ENCODE assay signal across 1 cellular context in the genomic region with DNA sequence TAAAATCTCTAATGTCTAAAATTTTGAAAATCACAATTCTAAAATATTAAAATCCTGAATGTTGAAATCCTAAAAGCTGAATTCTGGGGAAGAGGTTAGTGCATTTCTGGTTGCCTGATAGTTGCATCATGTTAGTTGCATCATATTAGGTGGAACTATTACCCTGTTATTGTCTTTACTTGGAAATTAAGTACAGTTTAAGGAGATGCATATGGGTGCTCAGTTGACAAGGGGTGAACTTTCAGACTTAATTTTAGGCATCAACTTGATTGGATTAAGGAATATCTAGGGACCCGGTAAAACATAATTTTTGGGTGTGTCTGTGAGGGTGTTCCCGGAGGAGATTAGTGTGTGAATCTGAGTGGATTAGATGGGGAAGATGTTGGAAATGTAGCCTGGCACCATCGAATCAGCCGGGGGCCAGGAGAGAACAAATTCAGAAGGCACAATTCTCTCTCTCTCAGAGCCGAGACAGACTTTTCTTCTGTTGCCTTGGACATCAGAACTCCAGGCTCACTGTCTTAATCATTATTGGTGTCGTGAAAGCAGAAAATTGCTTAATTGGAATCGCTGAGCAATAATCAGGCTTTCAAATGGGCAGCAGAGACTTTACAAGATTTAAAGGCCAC.
A peak's percentile ranks its signal among the peaks of the same experiment; 100 is the strongest.
TF ChIP-seq lines count a peak whose summit lies in the region.

No MANE protein-coding gene starts in this region.

TF ChIP-seq in K562, 482 proteins besides CTCF, POLR2A, EP300 and RAD21 (continued from another document and continues in another):
- TF ChIP-seq, protein P1, sequence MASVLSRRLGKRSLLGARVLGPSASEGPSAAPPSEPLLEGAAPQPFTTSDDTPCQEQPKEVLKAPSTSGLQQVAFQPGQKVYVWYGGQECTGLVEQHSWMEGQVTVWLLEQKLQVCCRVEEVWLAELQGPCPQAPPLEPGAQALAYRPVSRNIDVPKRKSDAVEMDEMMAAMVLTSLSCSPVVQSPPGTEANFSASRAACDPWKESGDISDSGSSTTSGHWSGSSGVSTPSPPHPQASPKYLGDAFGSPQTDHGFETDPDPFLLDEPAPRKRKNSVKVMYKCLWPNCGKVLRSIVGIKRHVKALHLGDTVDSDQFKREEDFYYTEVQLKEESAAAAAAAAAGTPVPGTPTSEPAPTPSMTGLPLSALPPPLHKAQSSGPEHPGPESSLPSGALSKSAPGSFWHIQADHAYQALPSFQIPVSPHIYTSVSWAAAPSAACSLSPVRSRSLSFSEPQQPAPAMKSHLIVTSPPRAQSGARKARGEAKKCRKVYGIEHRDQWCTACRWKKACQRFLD (CRISPR knock-in tag; IDR thresholded peaks at IDR 0.05) = peak; percentile 95
- TF ChIP-seq, protein P2, sequence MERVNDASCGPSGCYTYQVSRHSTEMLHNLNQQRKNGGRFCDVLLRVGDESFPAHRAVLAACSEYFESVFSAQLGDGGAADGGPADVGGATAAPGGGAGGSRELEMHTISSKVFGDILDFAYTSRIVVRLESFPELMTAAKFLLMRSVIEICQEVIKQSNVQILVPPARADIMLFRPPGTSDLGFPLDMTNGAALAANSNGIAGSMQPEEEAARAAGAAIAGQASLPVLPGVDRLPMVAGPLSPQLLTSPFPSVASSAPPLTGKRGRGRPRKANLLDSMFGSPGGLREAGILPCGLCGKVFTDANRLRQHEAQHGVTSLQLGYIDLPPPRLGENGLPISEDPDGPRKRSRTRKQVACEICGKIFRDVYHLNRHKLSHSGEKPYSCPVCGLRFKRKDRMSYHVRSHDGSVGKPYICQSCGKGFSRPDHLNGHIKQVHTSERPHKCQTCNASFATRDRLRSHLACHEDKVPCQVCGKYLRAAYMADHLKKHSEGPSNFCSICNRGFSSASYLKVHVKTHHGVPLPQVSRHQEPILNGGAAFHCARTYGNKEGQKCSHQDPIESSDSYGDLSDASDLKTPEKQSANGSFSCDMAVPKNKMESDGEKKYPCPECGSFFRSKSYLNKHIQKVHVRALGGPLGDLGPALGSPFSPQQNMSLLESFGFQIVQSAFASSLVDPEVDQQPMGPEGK (CRISPR knock-in tag; IDR thresholded peaks at IDR 0.05; ENCODE audit: borderline replicate concordance) = peak; percentile 61; the same call in 1 of the 2 replicates
- TF ChIP-seq, protein P3, sequence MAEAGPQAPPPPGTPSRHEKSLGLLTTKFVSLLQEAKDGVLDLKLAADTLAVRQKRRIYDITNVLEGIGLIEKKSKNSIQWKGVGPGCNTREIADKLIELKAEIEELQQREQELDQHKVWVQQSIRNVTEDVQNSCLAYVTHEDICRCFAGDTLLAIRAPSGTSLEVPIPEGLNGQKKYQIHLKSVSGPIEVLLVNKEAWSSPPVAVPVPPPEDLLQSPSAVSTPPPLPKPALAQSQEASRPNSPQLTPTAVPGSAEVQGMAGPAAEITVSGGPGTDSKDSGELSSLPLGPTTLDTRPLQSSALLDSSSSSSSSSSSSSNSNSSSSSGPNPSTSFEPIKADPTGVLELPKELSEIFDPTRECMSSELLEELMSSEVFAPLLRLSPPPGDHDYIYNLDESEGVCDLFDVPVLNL (CRISPR knock-in tag; IDR thresholded peaks at IDR 0.05; ENCODE audit: low read depth) = no peak
- TF ChIP-seq, protein P4, sequence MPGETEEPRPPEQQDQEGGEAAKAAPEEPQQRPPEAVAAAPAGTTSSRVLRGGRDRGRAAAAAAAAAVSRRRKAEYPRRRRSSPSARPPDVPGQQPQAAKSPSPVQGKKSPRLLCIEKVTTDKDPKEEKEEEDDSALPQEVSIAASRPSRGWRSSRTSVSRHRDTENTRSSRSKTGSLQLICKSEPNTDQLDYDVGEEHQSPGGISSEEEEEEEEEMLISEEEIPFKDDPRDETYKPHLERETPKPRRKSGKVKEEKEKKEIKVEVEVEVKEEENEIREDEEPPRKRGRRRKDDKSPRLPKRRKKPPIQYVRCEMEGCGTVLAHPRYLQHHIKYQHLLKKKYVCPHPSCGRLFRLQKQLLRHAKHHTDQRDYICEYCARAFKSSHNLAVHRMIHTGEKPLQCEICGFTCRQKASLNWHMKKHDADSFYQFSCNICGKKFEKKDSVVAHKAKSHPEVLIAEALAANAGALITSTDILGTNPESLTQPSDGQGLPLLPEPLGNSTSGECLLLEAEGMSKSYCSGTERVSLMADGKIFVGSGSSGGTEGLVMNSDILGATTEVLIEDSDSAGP (CRISPR knock-in tag; IDR thresholded peaks at IDR 0.05) = no peak
- TF ChIP-seq, protein P5, sequence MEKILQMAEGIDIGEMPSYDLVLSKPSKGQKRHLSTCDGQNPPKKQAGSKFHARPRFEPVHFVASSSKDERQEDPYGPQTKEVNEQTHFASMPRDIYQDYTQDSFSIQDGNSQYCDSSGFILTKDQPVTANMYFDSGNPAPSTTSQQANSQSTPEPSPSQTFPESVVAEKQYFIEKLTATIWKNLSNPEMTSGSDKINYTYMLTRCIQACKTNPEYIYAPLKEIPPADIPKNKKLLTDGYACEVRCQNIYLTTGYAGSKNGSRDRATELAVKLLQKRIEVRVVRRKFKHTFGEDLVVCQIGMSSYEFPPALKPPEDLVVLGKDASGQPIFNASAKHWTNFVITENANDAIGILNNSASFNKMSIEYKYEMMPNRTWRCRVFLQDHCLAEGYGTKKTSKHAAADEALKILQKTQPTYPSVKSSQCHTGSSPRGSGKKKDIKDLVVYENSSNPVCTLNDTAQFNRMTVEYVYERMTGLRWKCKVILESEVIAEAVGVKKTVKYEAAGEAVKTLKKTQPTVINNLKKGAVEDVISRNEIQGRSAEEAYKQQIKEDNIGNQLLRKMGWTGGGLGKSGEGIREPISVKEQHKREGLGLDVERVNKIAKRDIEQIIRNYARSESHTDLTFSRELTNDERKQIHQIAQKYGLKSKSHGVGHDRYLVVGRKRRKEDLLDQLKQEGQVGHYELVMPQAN (IDR thresholded peaks at IDR 0.05; ENCODE audit: borderline replicate concordance) = no peak
- TF ChIP-seq, protein P6, sequence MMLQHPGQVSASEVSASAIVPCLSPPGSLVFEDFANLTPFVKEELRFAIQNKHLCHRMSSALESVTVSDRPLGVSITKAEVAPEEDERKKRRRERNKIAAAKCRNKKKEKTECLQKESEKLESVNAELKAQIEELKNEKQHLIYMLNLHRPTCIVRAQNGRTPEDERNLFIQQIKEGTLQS (IDR thresholded peaks at IDR 0.05) = peak; percentile 95
- TF ChIP-seq, protein P6 (CRISPR knock-in tag; conservative IDR thresholded peaks at IDR 0.05) = no peak
- peak; percentile 52; the same call in 1 of the 2 replicates for TF ChIP-seq ZNF3 (CRISPR knock-in tag; IDR thresholded peaks at IDR 0.05)
- no peak for TF ChIP-seq GATAD2B (IDR thresholded peaks at IDR 0.05; ENCODE audit: borderline replicate concordance)
- no peak for TF ChIP-seq DNMT1 (IDR thresholded peaks at IDR 0.05)
- TF ChIP-seq, protein P7, sequence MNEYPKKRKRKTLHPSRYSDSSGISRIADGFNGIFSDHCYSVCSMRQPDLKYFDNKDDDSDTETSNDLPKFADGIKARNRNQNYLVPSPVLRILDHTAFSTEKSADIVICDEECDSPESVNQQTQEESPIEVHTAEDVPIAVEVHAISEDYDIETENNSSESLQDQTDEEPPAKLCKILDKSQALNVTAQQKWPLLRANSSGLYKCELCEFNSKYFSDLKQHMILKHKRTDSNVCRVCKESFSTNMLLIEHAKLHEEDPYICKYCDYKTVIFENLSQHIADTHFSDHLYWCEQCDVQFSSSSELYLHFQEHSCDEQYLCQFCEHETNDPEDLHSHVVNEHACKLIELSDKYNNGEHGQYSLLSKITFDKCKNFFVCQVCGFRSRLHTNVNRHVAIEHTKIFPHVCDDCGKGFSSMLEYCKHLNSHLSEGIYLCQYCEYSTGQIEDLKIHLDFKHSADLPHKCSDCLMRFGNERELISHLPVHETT (CRISPR knock-in tag; conservative IDR thresholded peaks at IDR 0.05 in 1 of 2, IDR thresholded peaks at IDR 0.05 in 1 of 2) = no peak
- no peak for TF ChIP-seq PCBP1 (IDR thresholded peaks at IDR 0.05; ENCODE audit: low read depth, low read length, poor library complexity, severe bottlenecking)
- TF ChIP-seq ZNF197 (CRISPR knock-in tag; IDR thresholded peaks at IDR 0.05; ENCODE audit: low read depth) = peak; percentile 92
- no peak for TF ChIP-seq SRSF3 (IDR thresholded peaks at IDR 0.05; ENCODE audit: insufficient read depth, low read length)
- TF ChIP-seq ZNF121 (CRISPR knock-in tag; conservative IDR thresholded peaks at IDR 0.05) = no peak
- no peak for TF ChIP-seq SRSF7 (optimal IDR thresholded peaks at IDR 0.05; ENCODE audit: low read depth, low read length)
- TF ChIP-seq ZNF232 (CRISPR knock-in tag; IDR thresholded peaks at IDR 0.05) = no peak
- no peak for TF ChIP-seq TRIM28 (IDR thresholded peaks at IDR 0.05)
- TF ChIP-seq, protein P8, sequence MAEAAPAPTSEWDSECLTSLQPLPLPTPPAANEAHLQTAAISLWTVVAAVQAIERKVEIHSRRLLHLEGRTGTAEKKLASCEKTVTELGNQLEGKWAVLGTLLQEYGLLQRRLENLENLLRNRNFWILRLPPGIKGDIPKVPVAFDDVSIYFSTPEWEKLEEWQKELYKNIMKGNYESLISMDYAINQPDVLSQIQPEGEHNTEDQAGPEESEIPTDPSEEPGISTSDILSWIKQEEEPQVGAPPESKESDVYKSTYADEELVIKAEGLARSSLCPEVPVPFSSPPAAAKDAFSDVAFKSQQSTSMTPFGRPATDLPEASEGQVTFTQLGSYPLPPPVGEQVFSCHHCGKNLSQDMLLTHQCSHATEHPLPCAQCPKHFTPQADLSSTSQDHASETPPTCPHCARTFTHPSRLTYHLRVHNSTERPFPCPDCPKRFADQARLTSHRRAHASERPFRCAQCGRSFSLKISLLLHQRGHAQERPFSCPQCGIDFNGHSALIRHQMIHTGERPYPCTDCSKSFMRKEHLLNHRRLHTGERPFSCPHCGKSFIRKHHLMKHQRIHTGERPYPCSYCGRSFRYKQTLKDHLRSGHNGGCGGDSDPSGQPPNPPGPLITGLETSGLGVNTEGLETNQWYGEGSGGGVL (CRISPR knock-in tag; IDR thresholded peaks at IDR 0.05) = no peak
- no peak for TF ChIP-seq SAP30 (IDR thresholded peaks at IDR 0.05; ENCODE audit: borderline replicate concordance, insufficient read depth, low read depth, low read length, poor library complexity, severe bottlenecking)
- TF ChIP-seq ZBTB7A (IDR thresholded peaks at IDR 0.05; ENCODE audit: borderline replicate concordance, control insufficient read depth, low read depth, low read length) = no peak
- TF ChIP-seq, protein P9, sequence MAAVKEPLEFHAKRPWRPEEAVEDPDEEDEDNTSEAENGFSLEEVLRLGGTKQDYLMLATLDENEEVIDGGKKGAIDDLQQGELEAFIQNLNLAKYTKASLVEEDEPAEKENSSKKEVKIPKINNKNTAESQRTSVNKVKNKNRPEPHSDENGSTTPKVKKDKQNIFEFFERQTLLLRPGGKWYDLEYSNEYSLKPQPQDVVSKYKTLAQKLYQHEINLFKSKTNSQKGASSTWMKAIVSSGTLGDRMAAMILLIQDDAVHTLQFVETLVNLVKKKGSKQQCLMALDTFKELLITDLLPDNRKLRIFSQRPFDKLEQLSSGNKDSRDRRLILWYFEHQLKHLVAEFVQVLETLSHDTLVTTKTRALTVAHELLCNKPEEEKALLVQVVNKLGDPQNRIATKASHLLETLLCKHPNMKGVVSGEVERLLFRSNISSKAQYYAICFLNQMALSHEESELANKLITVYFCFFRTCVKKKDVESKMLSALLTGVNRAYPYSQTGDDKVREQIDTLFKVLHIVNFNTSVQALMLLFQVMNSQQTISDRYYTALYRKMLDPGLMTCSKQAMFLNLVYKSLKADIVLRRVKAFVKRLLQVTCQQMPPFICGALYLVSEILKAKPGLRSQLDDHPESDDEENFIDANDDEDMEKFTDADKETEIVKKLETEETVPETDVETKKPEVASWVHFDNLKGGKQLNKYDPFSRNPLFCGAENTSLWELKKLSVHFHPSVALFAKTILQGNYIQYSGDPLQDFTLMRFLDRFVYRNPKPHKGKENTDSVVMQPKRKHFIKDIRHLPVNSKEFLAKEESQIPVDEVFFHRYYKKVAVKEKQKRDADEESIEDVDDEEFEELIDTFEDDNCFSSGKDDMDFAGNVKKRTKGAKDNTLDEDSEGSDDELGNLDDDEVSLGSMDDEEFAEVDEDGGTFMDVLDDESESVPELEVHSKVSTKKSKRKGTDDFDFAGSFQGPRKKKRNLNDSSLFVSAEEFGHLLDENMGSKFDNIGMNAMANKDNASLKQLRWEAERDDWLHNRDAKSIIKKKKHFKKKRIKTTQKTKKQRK (IDR thresholded peaks at IDR 0.05; ENCODE audit: borderline replicate concordance, low read depth, low read length) = no peak
- no peak for TF ChIP-seq RB1 (IDR thresholded peaks at IDR 0.05; ENCODE audit: low read depth)
- TF ChIP-seq CXXC5 (CRISPR knock-in tag; IDR thresholded peaks at IDR 0.05) = peak; percentile 81
- TF ChIP-seq U2AF1 (optimal IDR thresholded peaks at IDR 0.05; ENCODE audit: low read depth, low read length) = no peak
- TF ChIP-seq HOXB6 (CRISPR knock-in tag; IDR thresholded peaks at IDR 0.05; ENCODE audit: borderline replicate concordance) = no peak
- no peak for TF ChIP-seq HEY1 (CRISPR knock-in tag; IDR thresholded peaks at IDR 0.05; ENCODE audit: borderline replicate concordance)
- TF ChIP-seq RFX1 (IDR thresholded peaks at IDR 0.05) = no peak
- TF ChIP-seq NELFE (IDR thresholded peaks at IDR 0.05; ENCODE audit: insufficient read depth, insufficient read length) = no peak
- TF ChIP-seq ZNF551 (CRISPR knock-in tag; IDR thresholded peaks at IDR 0.05) = no peak
- no peak for TF ChIP-seq POLR2G (IDR thresholded peaks at IDR 0.05; ENCODE audit: low read depth, low read length)
- TF ChIP-seq, protein P10, sequence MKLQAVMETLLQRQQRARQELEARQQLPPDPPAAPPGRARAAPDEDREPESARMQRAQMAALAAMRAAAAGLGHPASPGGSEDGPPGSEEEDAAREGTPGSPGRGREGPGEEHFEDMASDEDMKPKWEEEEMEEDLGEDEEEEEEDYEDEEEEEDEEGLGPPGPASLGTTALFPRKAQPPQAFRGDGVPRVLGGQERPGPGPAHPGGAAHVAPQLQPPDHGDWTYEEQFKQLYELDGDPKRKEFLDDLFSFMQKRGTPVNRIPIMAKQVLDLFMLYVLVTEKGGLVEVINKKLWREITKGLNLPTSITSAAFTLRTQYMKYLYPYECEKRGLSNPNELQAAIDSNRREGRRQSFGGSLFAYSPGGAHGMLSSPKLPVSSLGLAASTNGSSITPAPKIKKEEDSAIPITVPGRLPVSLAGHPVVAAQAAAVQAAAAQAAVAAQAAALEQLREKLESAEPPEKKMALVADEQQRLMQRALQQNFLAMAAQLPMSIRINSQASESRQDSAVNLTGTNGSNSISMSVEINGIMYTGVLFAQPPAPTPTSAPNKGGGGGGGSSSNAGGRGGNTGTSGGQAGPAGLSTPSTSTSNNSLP (IDR thresholded peaks at IDR 0.05; ENCODE audit: borderline replicate concordance, low read depth, low read length) = no peak
- no peak for TF ChIP-seq CHCHD3 (CRISPR knock-in tag; IDR thresholded peaks at IDR 0.05)
- no peak for TF ChIP-seq ZNF143 (CRISPR knock-in tag; IDR thresholded peaks at IDR 0.05)
- TF ChIP-seq, protein P11, sequence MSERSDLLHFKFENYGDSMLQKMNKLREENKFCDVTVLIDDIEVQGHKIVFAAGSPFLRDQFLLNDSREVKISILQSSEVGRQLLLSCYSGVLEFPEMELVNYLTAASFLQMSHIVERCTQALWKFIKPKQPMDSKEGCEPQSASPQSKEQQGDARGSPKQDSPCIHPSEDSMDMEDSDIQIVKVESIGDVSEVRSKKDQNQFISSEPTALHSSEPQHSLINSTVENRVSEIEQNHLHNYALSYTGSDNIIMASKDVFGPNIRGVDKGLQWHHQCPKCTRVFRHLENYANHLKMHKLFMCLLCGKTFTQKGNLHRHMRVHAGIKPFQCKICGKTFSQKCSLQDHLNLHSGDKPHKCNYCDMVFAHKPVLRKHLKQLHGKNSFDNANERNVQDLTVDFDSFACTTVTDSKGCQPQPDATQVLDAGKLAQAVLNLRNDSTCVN (CRISPR knock-in tag; IDR thresholded peaks at IDR 0.05) = peak; percentile 90
- no peak for TF ChIP-seq FOXP1 (CRISPR knock-in tag; IDR thresholded peaks at IDR 0.05)
- peak; percentile 7 to 47; a peak in 2 of 4 replicates for TF ChIP-seq MAZ (CRISPR knock-in tag; conservative IDR thresholded peaks at IDR 0.05 in 1 of 2, IDR thresholded peaks at IDR 0.05 in 1 of 2)
- no peak; the same call in 1 of the 2 replicates for TF ChIP-seq HSF4 (CRISPR knock-in tag; IDR thresholded peaks at IDR 0.05; ENCODE audit: borderline replicate concordance)
